In genomic region chr2:241270531-241270930, GRCh38 we compare ENCODE assay signal across 1 cellular context.
TF ChIP-seq lines count a peak whose summit lies in the region.

No MANE protein-coding gene starts in this region.

TF ChIP-seq in SK-N-SH, 30 proteins besides CTCF, POLR2A, EP300 and RAD21 (continued from another document):
- no peak for TF ChIP-seq REST (IDR thresholded peaks at IDR 0.05; ENCODE audit: low read depth, low read length)
- TF ChIP-seq GATA2 (CRISPR knock-in tag; IDR thresholded peaks at IDR 0.05), result no peak
- no peak for TF ChIP-seq FOSL2 (IDR thresholded peaks at IDR 0.05; ENCODE audit: borderline replicate concordance, low read depth)
- no peak for TF ChIP-seq RCOR1 (IDR thresholded peaks at IDR 0.05; ENCODE audit: low read length)
- TF ChIP-seq FOXM1 (IDR thresholded peaks at IDR 0.05; ENCODE audit: low read depth), result no peak
- TF ChIP-seq ZBTB33 (IDR thresholded peaks at IDR 0.05; ENCODE audit: borderline replicate concordance, low read depth), result no peak
- no peak for TF ChIP-seq FOXJ3 (CRISPR knock-in tag; IDR thresholded peaks at IDR 0.05)
- no peak for TF ChIP-seq TCF12 (IDR thresholded peaks at IDR 0.05)
- no peak for TF ChIP-seq SMC3 (IDR thresholded peaks at IDR 0.05; ENCODE audit: low read depth, low read length)
- TF ChIP-seq USF1 (IDR thresholded peaks at IDR 0.05; ENCODE audit: borderline replicate concordance, low read depth), result no peak
- TF ChIP-seq TAF1 (IDR thresholded peaks at IDR 0.05; ENCODE audit: borderline replicate concordance, low read depth, low read length), result no peak
- TF ChIP-seq SIN3A (IDR thresholded peaks at IDR 0.05; ENCODE audit: borderline replicate concordance, low read depth, low read length), result no peak
- no peak for TF ChIP-seq MEF2A (IDR thresholded peaks at IDR 0.05; ENCODE audit: borderline replicate concordance, low read depth)
